In the genomic region with DNA sequence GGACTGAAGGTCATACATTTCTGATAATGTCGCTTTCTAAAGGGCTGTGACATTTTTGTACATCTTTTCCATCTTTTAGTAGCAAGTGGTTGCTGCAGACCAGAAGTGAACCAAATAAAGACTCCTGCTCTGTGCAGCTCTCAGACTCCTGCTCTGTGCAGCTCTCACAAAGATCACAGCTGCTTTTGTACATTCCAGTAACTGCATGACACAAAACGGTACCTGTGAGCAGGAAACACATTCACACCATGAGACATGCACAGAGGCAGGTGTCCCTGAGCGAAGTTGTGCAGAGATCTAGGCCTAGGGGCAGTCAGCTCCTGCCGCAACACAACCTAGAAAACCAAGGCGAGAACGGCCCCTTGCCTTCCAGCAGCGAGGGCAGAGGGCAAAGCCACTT, we compare ENCODE assay signal across 14 cellular contexts.
DNase-seq lines count a peak whose midpoint lies in the region; ATAC-seq and TF ChIP-seq lines count a peak whose summit lies in the region.
"Had no signal": no experiment of that assay in that cellular context is flagged by ENCODE, and none has a peak within 500 bp of the region (broad histone marks: within the 10 kb centered on the region; RNA-seq: fewer than 3 reads in every experiment).

No MANE protein-coding gene starts in this region.

- POLR2A ChIA-PET in activated CD4-positive, alpha-beta memory T cell treated with anti-CD3 and anti-CD28 coated beads, Interleukin-2, amount 10 ng/mL, durations not matched to agents 7 days and 5 days (lab: Charles Lee) = no interaction called here
- POLR2A ChIA-PET in Caco-2 (lab: Charles Lee) = no interaction called here

- H3K27me3 ChIP-seq in testis (no peaks in the 10 kb centered on the region), gastrocnemius medialis (no peaks in the 10 kb centered on the region), Caco-2 (replicated peaks; ENCODE audit: control insufficient read depth, insufficient read depth, low read length) (no peaks in the 10 kb centered on the region)
- H3K27me3 ChIP-seq: hepatocyte had no signal

- in situ Hi-C loops in gastrocnemius medialis (cut with MboI; ENCODE audit: low sequenced_read_pairs in 4 of 4) = no loop called here

- no peaks in the 10 kb centered on the region for H3K27me3 Mint-ChIP-seq in activated naive CD4-positive, alpha-beta T cell treated with anti-CD3 and anti-CD28 coated beads for 36 hours (ENCODE audit: low read depth)
- H3K27me3 Mint-ChIP-seq in activated CD4-positive, alpha-beta memory T cell treated with anti-CD3 and anti-CD28 coated beads, Interleukin-2, amount 10 ng/mL, durations not matched to agents 7 days and 5 days = no peaks in the 10 kb centered on the region
- H3K27me3 Mint-ChIP-seq in Caco-2 (ENCODE audit: insufficient read depth, unreplicated experiment) = no peaks in the 10 kb centered on the region

- H3K36me3 Mint-ChIP-seq in activated naive CD4-positive, alpha-beta T cell treated with anti-CD3 and anti-CD28 coated beads for 36 hours (ENCODE audit: low read depth) = peaks cover 17% of the 10 kb centered on the region
- H3K36me3 Mint-ChIP-seq in activated CD4-positive, alpha-beta memory T cell treated with anti-CD3 and anti-CD28 coated beads, Interleukin-2, amount 10 ng/mL, durations not matched to agents 7 days and 5 days (ENCODE audit: low read depth) = peaks cover 34% of the 10 kb centered on the region
- peaks cover 29% of the 10 kb centered on the region for H3K36me3 Mint-ChIP-seq in Caco-2 (ENCODE audit: insufficient read depth, unreplicated experiment)

- no peak for TF ChIP-seq POLR2A in testis (IDR thresholded peaks at IDR 0.05)
- TF ChIP-seq POLR2A in gastrocnemius medialis (IDR thresholded peaks at IDR 0.05) = no peak

- H3K27ac ChIP-seq in testis = peak overlapping the region; percentile 2 to 4
- H3K27ac ChIP-seq in gastrocnemius medialis = no peak overlapping the region
- H3K27ac ChIP-seq: hepatocyte, prostate gland had no signal

- H3K9me3 ChIP-seq in testis (no peaks in the 10 kb centered on the region), gastrocnemius medialis (no peaks in the 10 kb centered on the region), Caco-2 (no peaks in the 10 kb centered on the region)
- H3K9me3 ChIP-seq: prostate gland had no signal

- H3K4me3 Mint-ChIP-seq in activated naive CD4-positive, alpha-beta T cell treated with anti-CD3 and anti-CD28 coated beads for 36 hours = no peak overlapping the region
- H3K4me3 Mint-ChIP-seq in activated CD4-positive, alpha-beta memory T cell treated with anti-CD3 and anti-CD28 coated beads, Interleukin-2, amount 10 ng/mL, durations not matched to agents 7 days and 5 days = no peak overlapping the region
- H3K4me3 Mint-ChIP-seq in Caco-2 (ENCODE audit: unreplicated experiment) = no peak overlapping the region

- peak overlapping the region; percentile 43 for H3K27ac Mint-ChIP-seq in activated naive CD4-positive, alpha-beta T cell treated with anti-CD3 and anti-CD28 coated beads for 36 hours
- peak overlapping the region; percentile 74 for H3K27ac Mint-ChIP-seq in activated CD4-positive, alpha-beta memory T cell treated with anti-CD3 and anti-CD28 coated beads, Interleukin-2, amount 10 ng/mL, durations not matched to agents 7 days and 5 days
- H3K27ac Mint-ChIP-seq in Caco-2 (ENCODE audit: unreplicated experiment) = no peak overlapping the region

- H3K4me3 ChIP-seq in testis = no peak overlapping the region
- no peak overlapping the region for H3K4me3 ChIP-seq in gastrocnemius medialis
- H3K4me3 ChIP-seq in Caco-2 (ENCODE audit: low read depth, low read length) = no peak overlapping the region
- H3K4me3 ChIP-seq: hepatocyte, prostate gland had no signal

- BruUV-seq in Caco-2 (replicated peaks; lab: Mats Ljungman, UMichigan) = no TSS peak

- H3K4me1 ChIP-seq in testis (peaks cover 28% of the 10 kb centered on the region), gastrocnemius medialis (no peaks in the 10 kb centered on the region), Caco-2 (no peaks in the 10 kb centered on the region)
- H3K4me1 ChIP-seq: prostate gland had no signal

- no peaks in the 10 kb centered on the region for H3K9me3 Mint-ChIP-seq in activated naive CD4-positive, alpha-beta T cell treated with anti-CD3 and anti-CD28 coated beads for 36 hours
- H3K9me3 Mint-ChIP-seq in activated CD4-positive, alpha-beta memory T cell treated with anti-CD3 and anti-CD28 coated beads, Interleukin-2, amount 10 ng/mL, durations not matched to agents 7 days and 5 days = no peaks in the 10 kb centered on the region
- no peaks in the 10 kb centered on the region for H3K9me3 Mint-ChIP-seq in Caco-2 (ENCODE audit: unreplicated experiment)

- WGBS in testis, 2 donors = 65 to 78% methylated on average over 7 of the region's 7 CpGs

- CTCF ChIA-PET in activated naive CD4-positive, alpha-beta T cell treated with anti-CD3 and anti-CD28 coated beads for 36 hours (lab: Charles Lee) = interaction anchor here (0.6 kb wide), 1 partner anchor 74 kb away, joined by 3 read pairs; no protein-coding TSS in a partner anchor
- CTCF ChIA-PET in activated CD4-positive, alpha-beta memory T cell treated with anti-CD3 and anti-CD28 coated beads, Interleukin-2, amount 10 ng/mL, durations not matched to agents 7 days and 5 days (lab: Charles Lee) = no interaction called here
- CTCF ChIA-PET in Caco-2 (lab: Charles Lee) = no interaction called here

- peaks cover 35% of the 10 kb centered on the region for H3K4me1 Mint-ChIP-seq in activated naive CD4-positive, alpha-beta T cell treated with anti-CD3 and anti-CD28 coated beads for 36 hours (ENCODE audit: low read depth)
- peaks cover 50% of the 10 kb centered on the region for H3K4me1 Mint-ChIP-seq in activated CD4-positive, alpha-beta memory T cell treated with anti-CD3 and anti-CD28 coated beads, Interleukin-2, amount 10 ng/mL, durations not matched to agents 7 days and 5 days
- H3K4me1 Mint-ChIP-seq in Caco-2 (ENCODE audit: low read depth, unreplicated experiment) = no peaks in the 10 kb centered on the region

- H3K36me3 ChIP-seq in testis (ENCODE audit: low read depth, missing control alignments) (no peaks in the 10 kb centered on the region), gastrocnemius medialis (no peaks in the 10 kb centered on the region), Caco-2 (ENCODE audit: control insufficient read depth, insufficient read depth, low read length) (peaks cover 1% of the 10 kb centered on the region)
- H3K36me3 ChIP-seq: prostate gland had no signal

- no peak for TF ChIP-seq CTCF in testis (IDR thresholded peaks at IDR 0.05)
- TF ChIP-seq CTCF in gastrocnemius medialis (IDR thresholded peaks at IDR 0.05 in 4 of 5, conservative IDR thresholded peaks at IDR 0.05 in 1 of 5) = no peak
- no peak for TF ChIP-seq CTCF in Caco-2 (IDR thresholded peaks at IDR 0.05; ENCODE audit: insufficient read depth in 1 of 2, low read depth in 1 of 2, low read length in 1 of 2, severe bottlenecking in 1 of 2, unreplicated experiment in 1 of 2)

- peak; percentile 39 for ATAC-seq in HG02759 (IDR thresholded peaks at IDR 0.05; ENCODE audit: unreplicated experiment)
- ATAC-seq in gastrocnemius medialis = no peak
- ATAC-seq: SK-N-SH treated with all-trans-retinoic acid at 6 μM for 48 hours had no signal

- peak; percentile 47 for DNase-seq in activated naive CD4-positive, alpha-beta T cell treated with anti-CD3 and anti-CD28 coated beads for 36 hours
- DNase-seq in activated naive CD4-positive, alpha-beta T cell treated with anti-CD3 and anti-CD28 coated beads, Interleukin-2, amount 50 U/mL, for 16 hours = no peak
- DNase-seq in activated CD4-positive, alpha-beta memory T cell treated with anti-CD3 and anti-CD28 coated beads, Interleukin-2, amount 10 ng/mL, durations not matched to agents 7 days and 5 days = peak; percentile 24
- no peak for DNase-seq in testis
- DNase-seq in gastrocnemius medialis = no peak
- DNase-seq in OCI-M2 (lab: John Stamatoyannopoulos, UW; ENCODE audit: unreplicated experiment) = no peak
- no peak for DNase-seq in Caco-2
- DNase-seq: NCI-H1105; NCI-H524 treated with DMSO at 0.1 percent for 48 hours; stimulated activated CD4-positive, alpha-beta T cell treated with anti-CD3 and anti-CD28 coated beads, Interleukin-4, amount 100 ng/mL, for 24 hours had no signal

- intact Hi-C loops in activated naive CD4-positive, alpha-beta T cell treated with anti-CD3 and anti-CD28 coated beads for 36 hours (cut with micrococcal nuclease) = no loop called here
- intact Hi-C loops in testis (cut with DNase I; ENCODE audit: low total_unique reads) = no loop called here
- intact Hi-C loops in gastrocnemius medialis (cut with DNase I; ENCODE audit: low total_unique reads) = no loop called here
- intact Hi-C loops in Caco-2 (cut with micrococcal nuclease; ENCODE audit: unreplicated experiment) = no loop called here

Comparison
In these comparisons a context has a peak if more than half of its experiments do, and no peak if none do; other contexts are left out.
1. DNase-seq: peak in activated naive CD4-positive, alpha-beta T cell treated with anti-CD3 and anti-CD28 coated beads for 36 hours (single experiment) and activated CD4-positive, alpha-beta memory T cell treated with anti-CD3 and anti-CD28 coated beads, Interleukin-2, amount 10 ng/mL, durations not matched to agents 7 days and 5 days (single experiment); none in activated naive CD4-positive, alpha-beta T cell treated with anti-CD3 and anti-CD28 coated beads, Interleukin-2, amount 50 U/mL, for 16 hours (single experiment), testis (single experiment), gastrocnemius medialis (0 of 2), OCI-M2 (single experiment) and Caco-2 (0 of 2).
2. H3K27ac ChIP-seq: peak in testis (2 of 2); none in gastrocnemius medialis (0 of 4).